In the genomic region with DNA sequence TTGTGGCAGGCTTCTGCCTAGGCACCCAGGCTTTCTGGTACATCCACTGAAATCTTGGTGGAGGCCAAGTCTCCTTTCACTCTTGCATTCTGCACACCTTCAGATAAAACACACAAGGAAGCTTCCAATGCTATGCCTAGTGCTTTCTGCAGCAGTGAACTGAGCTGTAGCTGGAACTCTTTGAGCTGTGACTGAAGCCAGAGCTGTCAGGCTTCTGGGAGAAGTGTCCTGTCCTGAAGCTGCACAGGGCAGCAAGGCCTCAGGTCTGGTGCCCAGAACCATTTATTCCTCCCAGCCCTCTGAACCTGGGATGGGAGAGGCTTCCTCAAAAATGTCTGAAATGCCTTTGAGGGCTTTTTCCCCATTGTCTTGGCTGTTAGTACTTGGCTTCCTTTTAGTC, we compare ENCODE assay signal across 20 cellular contexts.
"Had no signal": no experiment of that assay in that cellular context is flagged by ENCODE, and none has a peak within 500 bp of the region (broad histone marks: within the 10 kb centered on the region; RNA-seq: fewer than 3 reads in every experiment).

No MANE protein-coding gene starts in this region.

- H3K4me1 ChIP-seq: lower lobe of right lung, neural progenitor cell, right atrium auricular region, tibial nerve, uterus had no signal

- H3K27me3 ChIP-seq: neural progenitor cell, ovary, right atrium auricular region, tibial nerve, uterus had no signal

- H3K9me3 ChIP-seq: lower lobe of right lung, ovary, tibial nerve, uterus had no signal

- H3K36me3 ChIP-seq: lower lobe of right lung, neural progenitor cell, ovary, right atrium auricular region, tibial nerve, uterus had no signal

- ATAC-seq: lower lobe of right lung, natural killer cell, sciatic nerve had no signal

- DNase-seq: hypothalamus; islet precursor cell; lower lobe of right lung; mammary epithelial cell; mesendoderm; naive B cell; natural killer cell; nephron progenitor cell; ovary; stimulated activated CD4-positive, alpha-beta T cell treated with anti-CD3 and anti-CD28 coated beads, Interleukin-12 subunit alpha, Interleukin-12 subunit beta, amount 100 ng/mL, for 4 hours; stimulated activated CD4-positive, alpha-beta T cell treated with anti-CD3 and anti-CD28 coated beads, Interleukin-15, amount 100 ng/mL, for 24 hours; stimulated activated CD4-positive, alpha-beta T cell treated with anti-CD3 and anti-CD28 coated beads, Interleukin-2, amount 100 ng/mL, for 24 hours; stimulated activated CD4-positive, alpha-beta T cell treated with anti-CD3 and anti-CD28 coated beads, Interleukin-4, amount 100 ng/mL, for 1 hour; stimulated activated naive CD4-positive, alpha-beta T cell; uterus had no signal

- H3K4me3 ChIP-seq: lower lobe of right lung, neural progenitor cell, ovary, right atrium auricular region, skin epidermis, tibial nerve, uterus had no signal

- H3K27ac ChIP-seq: lower lobe of right lung, neural progenitor cell, ovary, right atrium auricular region, skin epidermis, tibial nerve, uterus had no signal
